17 cellular contexts compared by ENCODE assay signal in the genomic region with DNA sequence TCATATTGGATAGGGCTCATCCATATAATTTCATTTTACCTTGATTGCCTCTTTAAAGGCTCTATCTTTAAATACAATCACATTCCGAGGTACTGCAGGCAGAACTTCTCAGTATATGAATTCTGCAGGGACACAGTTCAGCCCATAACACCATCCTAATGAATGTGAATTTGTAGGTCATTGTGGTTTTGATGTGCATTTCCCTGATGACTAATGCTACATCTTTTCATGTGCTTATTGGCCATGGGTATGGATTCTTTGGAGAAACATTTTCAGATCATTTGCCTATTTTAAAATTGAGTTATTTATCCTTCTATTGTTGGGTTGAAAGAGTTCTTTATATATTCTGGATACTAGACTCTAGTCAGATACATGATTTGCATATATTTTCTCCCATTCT. TPM values are rescaled to one million over a fixed set of nuclear protein-coding genes. Genes with fewer than 3 reads are reported as not detected.
A peak's percentile ranks its signal among the peaks of the same experiment; 100 is the strongest.
DNase-seq lines count a peak whose midpoint lies in the region; ATAC-seq lines count a peak whose summit lies in the region.
"Had no signal": no experiment of that assay in that cellular context is flagged by ENCODE, and none has a peak within 500 bp of the region (broad histone marks: within the 10 kb centered on the region; RNA-seq: fewer than 3 reads in every experiment).

No MANE protein-coding gene starts in this region.

- intact Hi-C loops in head of caudate nucleus (cut with DNase I) = no loop called here

- in situ Hi-C loops in ACHN (cut with HindIII; ENCODE audit: low pct_ligation_motif_present, low pct_unique_long_range_greater_than_20kb, low sequenced_read_pairs) = no loop called here

- ATAC-seq in HG03097 (IDR thresholded peaks at IDR 0.05; ENCODE audit: low FRiP score, unreplicated experiment) (no peak), GM21390 (IDR thresholded peaks at IDR 0.05; ENCODE audit: unreplicated experiment) (no peak)
- ATAC-seq: GM12878, heart left ventricle had no signal

- DNase-seq in Daoy (ENCODE audit: low read depth) = peak; percentile 41
- DNase-seq in HT1080 (ENCODE audit: low read depth) = peak; percentile 71
- DNase-seq in astrocyte of the hippocampus (ENCODE audit: low read depth, low spot score) = peak; percentile 45
- DNase-seq in glomerular visceral epithelial cell (ENCODE audit: extremely low spot score) = peak; percentile 43
- no peak for DNase-seq in ACHN
- no peak for DNase-seq in head of caudate nucleus
- DNase-seq: activated CD8-positive, alpha-beta memory T cell treated with anti-CD3 and anti-CD28 coated beads for 24 hours; activated effector memory CD4-positive, alpha-beta T cell treated with Interleukin-2 at 50 U/mL for 16 hours; DND-41; effector memory CD4-positive, alpha-beta T cell; heart left ventricle; NCI-H1092 treated with DMSO at 0.1 percent for 48 hours; posterior cingulate gyrus; SHP77 treated with DMSO at 0.1 percent for 48 hours had no signal

RNA-seq across cellular contexts. Expression of gene RPS6KC1, which starts 9.6 kb away (rescaled TPM):
- total RNA-seq in Daoy (2014; rRNA removed; shearing (Covaris generic)) = 17.0 and 23.5 TPM in 2 replicates
- 17.4 and 18.2 TPM in 2 replicates for total RNA-seq in HT1080 (2014; rRNA removed; shearing (Covaris generic))
- polyA plus RNA-seq in HT1080 (2015; cell fraction: cytosol; rRNA removed) = 11.8 and 16.6 TPM in 2 replicates
- polyA plus RNA-seq in HT1080 (2015; cell fraction: nucleus; rRNA removed) = 24.3 and 28.2 TPM in 2 replicates

RNA-seq across cellular contexts. Expression of gene ANGEL2, which starts 25.8 kb away (rescaled TPM):
- 12.0 and 27.9 TPM in 2 replicates for total RNA-seq in Daoy (2014; rRNA removed; shearing (Covaris generic))
- total RNA-seq in HT1080 (2014; rRNA removed; shearing (Covaris generic)) = 52.8 and 55.3 TPM in 2 replicates
- 29.6 and 31.3 TPM in 2 replicates for polyA plus RNA-seq in HT1080 (2015; cell fraction: cytosol; rRNA removed)
- polyA plus RNA-seq in HT1080 (2015; cell fraction: nucleus; rRNA removed) = 65.7 and 81.2 TPM in 2 replicates

Comparison
In these comparisons a context has a peak if more than half of its experiments do, and no peak if none do; other contexts are left out.
1. DNase-seq: peak in Daoy (single experiment), HT1080 (single experiment), astrocyte of the hippocampus (single experiment) and glomerular visceral epithelial cell (single experiment); none in ACHN (single experiment) and head of caudate nucleus (0 of 42).